Comparison of ENCODE assay signal across 12 cellular contexts in the genomic region with DNA sequence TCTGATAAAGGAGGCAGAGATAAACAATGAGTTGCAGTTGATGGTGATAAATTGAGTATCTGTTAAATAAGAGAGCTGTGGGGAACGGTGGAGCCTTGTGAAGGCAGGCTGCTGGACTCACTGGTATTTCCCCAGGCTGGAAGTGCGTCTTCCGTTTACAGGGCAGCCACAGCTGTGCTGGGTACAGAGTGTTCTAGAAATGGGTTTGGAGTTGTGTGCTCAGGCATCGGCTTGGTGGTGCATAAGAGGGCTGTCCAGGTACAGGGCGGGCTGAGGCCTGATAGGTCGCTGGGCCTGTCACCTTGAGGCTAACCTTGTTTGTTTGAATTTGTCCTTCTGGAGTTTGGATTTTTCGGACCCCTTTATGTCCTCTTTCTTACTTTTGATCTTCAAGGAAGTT. TPM values are rescaled to one million over a fixed set of nuclear protein-coding genes. Genes with fewer than 3 reads are reported as not detected.
DNase-seq lines count a peak whose midpoint lies in the region; ATAC-seq and TF ChIP-seq lines count a peak whose summit lies in the region.
"Had no signal": no experiment of that assay in that cellular context is flagged by ENCODE, and none has a peak within 500 bp of the region (broad histone marks: within the 10 kb centered on the region; RNA-seq: fewer than 3 reads in every experiment).

No MANE protein-coding gene starts in this region.

- intact Hi-C loops in activated naive CD4-positive, alpha-beta T cell treated with anti-CD3 and anti-CD28 coated beads for 36 hours (cut with micrococcal nuclease): loop anchor here (2.0 kb wide), 1 partner anchor 14 kb away; no protein-coding TSS in a partner anchor

- H3K9ac ChIP-seq in endodermal cell (ENCODE audit: extremely low read depth, low read length, poor library complexity, severe bottlenecking): no peak overlapping the region
- H3K9ac ChIP-seq: parathyroid adenoma had no signal

- no peaks in the 10 kb centered on the region for H3K27me3 Mint-ChIP-seq in activated naive CD4-positive, alpha-beta T cell treated with anti-CD3 and anti-CD28 coated beads, Interleukin-2, amount 50 U/mL, for 24 hours
- H3K27me3 Mint-ChIP-seq in activated naive CD4-positive, alpha-beta T cell treated with anti-CD3 and anti-CD28 coated beads for 36 hours (ENCODE audit: low read depth): no peaks in the 10 kb centered on the region
- H3K27me3 Mint-ChIP-seq in endodermal cell (ENCODE audit: insufficient read depth) (no peaks in the 10 kb centered on the region), mesothelial cell of epicardium (ENCODE audit: low read depth) (no peaks in the 10 kb centered on the region), type B pancreatic cell (no peaks in the 10 kb centered on the region)

- peak overlapping the region; percentile 18 for H3K27ac Mint-ChIP-seq in activated naive CD4-positive, alpha-beta T cell treated with anti-CD3 and anti-CD28 coated beads, Interleukin-2, amount 50 U/mL, for 24 hours
- no peak overlapping the region for H3K27ac Mint-ChIP-seq in activated naive CD4-positive, alpha-beta T cell treated with anti-CD3 and anti-CD28 coated beads for 36 hours
- H3K27ac Mint-ChIP-seq in endodermal cell: peak overlapping the region; percentile 44
- peak overlapping the region; percentile 18 for H3K27ac Mint-ChIP-seq in mesothelial cell of epicardium
- H3K27ac Mint-ChIP-seq in type B pancreatic cell: peak overlapping the region; percentile 70

- CTCF ChIA-PET in activated naive CD4-positive, alpha-beta T cell treated with anti-CD3 and anti-CD28 coated beads for 36 hours (lab: Charles Lee): no interaction called here

- H3K9me3 Mint-ChIP-seq in activated naive CD4-positive, alpha-beta T cell treated with anti-CD3 and anti-CD28 coated beads, Interleukin-2, amount 50 U/mL, for 24 hours: no peaks in the 10 kb centered on the region
- H3K9me3 Mint-ChIP-seq in activated naive CD4-positive, alpha-beta T cell treated with anti-CD3 and anti-CD28 coated beads for 36 hours: no peaks in the 10 kb centered on the region
- H3K9me3 Mint-ChIP-seq in endodermal cell: no peaks in the 10 kb centered on the region
- H3K9me3 Mint-ChIP-seq in mesothelial cell of epicardium: no peaks in the 10 kb centered on the region
- H3K9me3 Mint-ChIP-seq in type B pancreatic cell: no peaks in the 10 kb centered on the region
- H3K9me3 Mint-ChIP-seq: activated T-cell treated with anti-CD3 and anti-CD28 coated beads, Interleukin-2, amount 50 U/mL, for 72 hours had no signal

- H3K27me3 ChIP-seq in endodermal cell (ENCODE audit: control insufficient read depth, insufficient read depth, low read length, poor library complexity, severe bottlenecking): no peaks in the 10 kb centered on the region

- H3K36me3 Mint-ChIP-seq in activated naive CD4-positive, alpha-beta T cell treated with anti-CD3 and anti-CD28 coated beads, Interleukin-2, amount 50 U/mL, for 24 hours: no peaks in the 10 kb centered on the region
- no peaks in the 10 kb centered on the region for H3K36me3 Mint-ChIP-seq in activated naive CD4-positive, alpha-beta T cell treated with anti-CD3 and anti-CD28 coated beads for 36 hours (ENCODE audit: low read depth)
- H3K36me3 Mint-ChIP-seq in endodermal cell (ENCODE audit: low read depth) (peaks cover 2% of the 10 kb centered on the region), mesothelial cell of epicardium (no peaks in the 10 kb centered on the region), type B pancreatic cell (peaks cover 12% of the 10 kb centered on the region)

- no peak for TF ChIP-seq CTCF in endodermal cell (conservative IDR thresholded peaks at IDR 0.05)
- TF ChIP-seq CTCF in mesothelial cell of epicardium (IDR thresholded peaks at IDR 0.05; ENCODE audit: unreplicated experiment): no peak
- TF ChIP-seq CTCF in type B pancreatic cell (conservative IDR thresholded peaks at IDR 0.05): no peak

- no peak overlapping the region for H3K27ac ChIP-seq in endodermal cell (ENCODE audit: low read depth, low read length)
- H3K27ac ChIP-seq: 22Rv1, parathyroid adenoma had no signal

- no peak overlapping the region for H3K4me3 Mint-ChIP-seq in activated naive CD4-positive, alpha-beta T cell treated with anti-CD3 and anti-CD28 coated beads, Interleukin-2, amount 50 U/mL, for 24 hours
- H3K4me3 Mint-ChIP-seq in activated naive CD4-positive, alpha-beta T cell treated with anti-CD3 and anti-CD28 coated beads for 36 hours: no peak overlapping the region
- H3K4me3 Mint-ChIP-seq in endodermal cell (no peak overlapping the region), mesothelial cell of epicardium (no peak overlapping the region), type B pancreatic cell (peak overlapping the region; percentile 7)
- H3K4me3 Mint-ChIP-seq: activated T-cell treated with anti-CD3 and anti-CD28 coated beads, Interleukin-2, amount 50 U/mL, for 72 hours had no signal

- no peak overlapping the region for H3K4me3 ChIP-seq in endodermal cell (ENCODE audit: low read length)

- no peak for ATAC-seq in HG03439 (IDR thresholded peaks at IDR 0.05; ENCODE audit: unreplicated experiment)

- no peaks in the 10 kb centered on the region for H3K36me3 ChIP-seq in endodermal cell (ENCODE audit: control insufficient read depth, insufficient read depth, low read length)

- 87 to 93% methylated on average over 3 to 7 of the region's 7 CpGs for WGBS in endodermal cell (ENCODE audit: insufficient coverage in 1 of 2, insufficient read length in 1 of 2), 2 experiments

- H3K4me1 Mint-ChIP-seq in activated naive CD4-positive, alpha-beta T cell treated with anti-CD3 and anti-CD28 coated beads, Interleukin-2, amount 50 U/mL, for 24 hours: peaks cover 86% of the 10 kb centered on the region
- peaks cover 70% of the 10 kb centered on the region for H3K4me1 Mint-ChIP-seq in activated naive CD4-positive, alpha-beta T cell treated with anti-CD3 and anti-CD28 coated beads for 36 hours (ENCODE audit: low read depth)
- peaks cover 42% of the 10 kb centered on the region for H3K4me1 Mint-ChIP-seq in endodermal cell
- peaks cover 35% of the 10 kb centered on the region for H3K4me1 Mint-ChIP-seq in mesothelial cell of epicardium
- peaks cover 53% of the 10 kb centered on the region for H3K4me1 Mint-ChIP-seq in type B pancreatic cell (ENCODE audit: unreplicated experiment)

- H3K4me1 ChIP-seq in endodermal cell (ENCODE audit: control insufficient read depth, insufficient read depth, low read length): peaks cover 6% of the 10 kb centered on the region

- DNase-seq in activated naive CD4-positive, alpha-beta T cell treated with anti-CD3 and anti-CD28 coated beads for 36 hours: no peak
- DNase-seq in endodermal cell (peak; percentile 44), mesothelial cell of epicardium (ENCODE audit: low spot score in 2 of 2, unreplicated experiment in 2 of 2) (no peak), type B pancreatic cell (ENCODE audit: extremely low spot score, unreplicated experiment) (no peak), NOMO-1 treated with dmso at 0.1 percent for 144 hours (lab: John Stamatoyannopoulos, UW; ENCODE audit: unreplicated experiment) (no peak)
- no peak for DNase-seq in activated naive CD4-positive, alpha-beta T cell treated with Interleukin-2 at 50 U/mL for 16 hours
- DNase-seq: activated T-cell treated with anti-CD3 and anti-CD28 coated beads, Interleukin-2, amount 50 U/mL, for 72 hours; DMS79 treated with DMSO at 0.1 percent for 48 hours had no signal

- no peaks in the 10 kb centered on the region for H3K9me3 ChIP-seq in endodermal cell (ENCODE audit: control insufficient read depth, low read length)

RNA-seq across cellular contexts. Expression of a gene that starts 39.3 kb away (rescaled TPM):
- 10 to 100 TPM; 42.5 to 43.2 TPM for total RNA-seq in activated naive CD4-positive, alpha-beta T cell treated with anti-CD3 and anti-CD28 coated beads for 36 hours
- 100 to 1,000 TPM in 1 of 2 donors, 10 to 100 TPM in 1; 74.0 to 110 TPM for total RNA-seq in endodermal cell
- 44.9 TPM for polyA plus RNA-seq in endodermal cell (2013, experiment 1 of 2)
- polyA plus RNA-seq in endodermal cell (2013, experiment 2 of 2): 47.0 TPM
- 137 to 155 TPM (median 143 TPM) in 3 replicates for total RNA-seq in mesothelial cell of epicardium
- total RNA-seq in type B pancreatic cell (ENCODE audit: low replicate concordance): 66.2 and 97.2 TPM in 2 replicates
